In the genomic region with DNA sequence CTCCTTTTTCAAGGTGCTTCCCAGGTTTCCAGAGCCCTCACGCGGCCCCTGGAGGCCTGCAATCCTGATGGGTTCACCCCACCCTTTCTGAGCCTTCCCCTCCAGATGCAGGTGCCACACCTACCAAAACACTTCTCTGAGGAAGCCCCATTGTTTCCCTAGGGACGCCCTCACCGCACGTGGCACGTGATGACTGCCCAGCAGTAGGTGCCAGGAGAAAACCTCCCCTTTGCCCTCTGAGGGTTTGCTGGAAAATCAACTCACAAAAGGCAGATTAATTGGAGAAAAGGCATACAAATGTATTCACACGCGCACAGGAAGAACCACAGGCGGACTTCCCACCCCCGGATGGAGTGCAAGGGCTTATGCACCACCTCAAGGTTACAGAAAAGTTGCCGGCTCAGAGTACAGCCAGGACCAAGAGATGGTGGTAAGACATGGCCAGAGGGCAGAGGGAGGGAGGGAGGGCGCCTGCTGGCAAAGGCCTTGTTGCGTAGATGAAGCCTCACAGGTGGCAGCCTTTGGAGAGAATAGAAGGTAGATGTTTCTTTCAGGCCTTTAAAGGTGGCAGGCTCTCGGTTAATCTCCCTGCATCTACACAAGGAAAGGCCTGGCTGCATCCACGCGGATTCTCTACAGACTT, we compare ENCODE assay signal across 30 cellular contexts.
DNase-seq lines count a peak whose midpoint lies in the region; ATAC-seq and TF ChIP-seq lines count a peak whose summit lies in the region.
"Had no signal": no experiment of that assay in that cellular context is flagged by ENCODE, and none has a peak within 500 bp of the region (broad histone marks: within the 10 kb centered on the region; RNA-seq: fewer than 3 reads in every experiment).

No MANE protein-coding gene starts in this region.

- H3K4me1 Mint-ChIP-seq in neural progenitor cell, result peaks cover 36% of the 10 kb centered on the region
- H3K4me1 Mint-ChIP-seq: activated CD4-positive, alpha-beta memory T cell treated with anti-CD3 and anti-CD28 coated beads, Interleukin-2, amount 10 ng/mL, durations not matched to agents 7 days and 5 days; naive B cell had no signal

- H3K27me3 ChIP-seq in neural progenitor cell, result no peaks in the 10 kb centered on the region
- H3K27me3 ChIP-seq: breast epithelium, thyroid gland, vagina had no signal

- no peak overlapping the region for H3K4me3 ChIP-seq in neural progenitor cell
- H3K4me3 ChIP-seq: breast epithelium, dorsolateral prefrontal cortex, GM23248, heart right ventricle, prostate gland, thyroid gland, vagina had no signal

- peaks cover 6% of the 10 kb centered on the region for H3K27me3 Mint-ChIP-seq in neural progenitor cell (ENCODE audit: insufficient read depth, low read depth)
- H3K27me3 Mint-ChIP-seq: activated CD4-positive, alpha-beta memory T cell treated with anti-CD3 and anti-CD28 coated beads, Interleukin-2, amount 10 ng/mL, durations not matched to agents 7 days and 5 days; activated naive CD8-positive, alpha-beta T cell had no signal

- H3K27ac ChIP-seq in neural progenitor cell, result no peak overlapping the region
- H3K27ac ChIP-seq: breast epithelium, dorsolateral prefrontal cortex, GM23248, heart right ventricle, prostate gland, thyroid gland, vagina had no signal

- peak overlapping the region; percentile 88 for H3K27ac Mint-ChIP-seq in neural progenitor cell
- H3K27ac Mint-ChIP-seq: activated CD4-positive, alpha-beta memory T cell treated with anti-CD3 and anti-CD28 coated beads, Interleukin-2, amount 10 ng/mL, durations not matched to agents 7 days and 5 days; activated naive CD8-positive, alpha-beta T cell; naive B cell had no signal

- TF ChIP-seq EP300 in Ishikawa (IDR thresholded peaks at IDR 0.05; ENCODE audit: borderline replicate concordance), result no peak

- DNase-seq in DMS153 (lab: John Stamatoyannopoulos, UW) (peak; percentile 60), NCI-H345 treated with DMSO at 0.1 percent for 48 hours (lab: John Stamatoyannopoulos, UW; ENCODE audit: unreplicated experiment) (peak; percentile 65), neural progenitor cell (ENCODE audit: low spot score) (peak; percentile 13), activated T-cell treated with anti-CD3 and anti-CD28 coated beads for 4 hours (no peak)
- DNase-seq: activated CD4-positive, alpha-beta memory T cell treated with anti-CD3 and anti-CD28 coated beads, Interleukin-2, amount 10 ng/mL, durations not matched to agents 7 days and 5 days; C1 segment of cervical spinal cord; Caco-2; DMS79 treated with DMSO at 0.1 percent for 48 hours; dorsolateral prefrontal cortex; GF-D8; GM23248; heart right ventricle; kidney; midbrain; naive B cell; NCI-H1092; NCI-H1694 treated with DMSO at 0.1 percent for 48 hours; NCI-H524 treated with DMSO at 0.1 percent for 48 hours; Right ventricle myocardium superior; stimulated activated CD4-positive, alpha-beta T cell treated with anti-CD3 and anti-CD28 coated beads, Interleukin-4, amount 100 ng/mL, for 24 hours; T-helper 2 cell; thyroid gland had no signal

- H3K36me3 ChIP-seq in neural progenitor cell, result no peaks in the 10 kb centered on the region
- H3K36me3 ChIP-seq: breast epithelium, heart right ventricle, prostate gland, thyroid gland, vagina had no signal

- no peak overlapping the region for H3K4me2 ChIP-seq in neural progenitor cell

- ATAC-seq in HG02642 (IDR thresholded peaks at IDR 0.05; ENCODE audit: poor library complexity, unreplicated experiment), result no peak
- no peak for ATAC-seq in GM21717 (IDR thresholded peaks at IDR 0.05; ENCODE audit: unreplicated experiment)
- ATAC-seq: activated CD4-positive, CD25-positive, alpha-beta regulatory T cell treated with anti-CD3 and anti-CD28 coated beads, Interleukin-2, amount 50 U/mL, for 24 hours; heart right ventricle had no signal

- peak overlapping the region; percentile 93 for H2AFZ ChIP-seq in neural progenitor cell (replicated peaks)
- H2AFZ ChIP-seq: GM23248 had no signal

- no peak overlapping the region for H3K4me3 Mint-ChIP-seq in neural progenitor cell
- H3K4me3 Mint-ChIP-seq: activated CD4-positive, alpha-beta memory T cell treated with anti-CD3 and anti-CD28 coated beads, Interleukin-2, amount 10 ng/mL, durations not matched to agents 7 days and 5 days; activated naive CD8-positive, alpha-beta T cell; naive B cell had no signal

- H3K9me3 Mint-ChIP-seq in neural progenitor cell, result no peaks in the 10 kb centered on the region
- H3K9me3 Mint-ChIP-seq: activated CD4-positive, alpha-beta memory T cell treated with anti-CD3 and anti-CD28 coated beads, Interleukin-2, amount 10 ng/mL, durations not matched to agents 7 days and 5 days had no signal

- H3K9ac ChIP-seq in neural progenitor cell, result no peak overlapping the region
- H3K9ac ChIP-seq: GM23248 had no signal

- no peak for TF ChIP-seq RAD21 in Ishikawa (IDR thresholded peaks at IDR 0.05; ENCODE audit: low read depth)

- H3K9me3 ChIP-seq in neural progenitor cell (ENCODE audit: low read depth), result no peaks in the 10 kb centered on the region
- H3K9me3 ChIP-seq: breast epithelium, Caco-2, heart right ventricle, prostate gland, thyroid gland, vagina had no signal

- no peaks in the 10 kb centered on the region for H3F3A ChIP-seq in neural progenitor cell (ENCODE audit: low read depth)

- TF ChIP-seq CTCF in neural progenitor cell (IDR thresholded peaks at IDR 0.05), result no peak

- no peaks in the 10 kb centered on the region for H4K20me1 ChIP-seq in neural progenitor cell (ENCODE audit: low read depth)

- H3K36me3 Mint-ChIP-seq in neural progenitor cell, result no peaks in the 10 kb centered on the region
- H3K36me3 Mint-ChIP-seq: activated naive CD8-positive, alpha-beta T cell; naive B cell had no signal

- peaks cover 18% of the 10 kb centered on the region for H3K4me1 ChIP-seq in neural progenitor cell
- H3K4me1 ChIP-seq: breast epithelium, Caco-2, heart right ventricle, prostate gland, thyroid gland, vagina had no signal

- no peaks in the 10 kb centered on the region for H3K79me2 ChIP-seq in neural progenitor cell (ENCODE audit: low read depth)

TF ChIP-seq in Ishikawa, 13 proteins besides CTCF, POLR2A, EP300 and RAD21:
- TF ChIP-seq TEAD4 (IDR thresholded peaks at IDR 0.05) (no peak), CEBPB (IDR thresholded peaks at IDR 0.05) (no peak), TCF12 (IDR thresholded peaks at IDR 0.05; ENCODE audit: low read depth) (no peak)
- TF ChIP-seq, protein P1, sequence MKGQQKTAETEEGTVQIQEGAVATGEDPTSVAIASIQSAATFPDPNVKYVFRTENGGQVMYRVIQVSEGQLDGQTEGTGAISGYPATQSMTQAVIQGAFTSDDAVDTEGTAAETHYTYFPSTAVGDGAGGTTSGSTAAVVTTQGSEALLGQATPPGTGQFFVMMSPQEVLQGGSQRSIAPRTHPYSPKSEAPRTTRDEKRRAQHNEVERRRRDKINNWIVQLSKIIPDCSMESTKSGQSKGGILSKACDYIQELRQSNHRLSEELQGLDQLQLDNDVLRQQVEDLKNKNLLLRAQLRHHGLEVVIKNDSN (IDR thresholded peaks at IDR 0.05), result peak; percentile 81
- TF ChIP-seq, protein P2, sequence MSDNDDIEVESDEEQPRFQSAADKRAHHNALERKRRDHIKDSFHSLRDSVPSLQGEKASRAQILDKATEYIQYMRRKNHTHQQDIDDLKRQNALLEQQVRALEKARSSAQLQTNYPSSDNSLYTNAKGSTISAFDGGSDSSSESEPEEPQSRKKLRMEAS (IDR thresholded peaks at IDR 0.05), result peak; percentile 58
